16 cellular contexts compared by ENCODE assay signal in genomic region chr17:18409321-18409720, GRCh38. TPM values are rescaled to one million over a fixed set of nuclear protein-coding genes. Genes with fewer than 3 reads are reported as not detected.
DNase-seq lines count a peak whose midpoint lies in the region; ATAC-seq and TF ChIP-seq lines count a peak whose summit lies in the region.
"Not testable (repeated sequence)": the region's sequence is repeated elsewhere in the genome, so short reads cannot be mapped to it uniquely, and the experiment has no call there.
"Had no signal": no experiment of that assay in that cellular context is flagged by ENCODE, and none has a peak within 500 bp of the region (broad histone marks: within the 10 kb centered on the region; RNA-seq: fewer than 3 reads in every experiment).

No MANE protein-coding gene starts in this region.

- not testable (repeated sequence) for H3K27me3 ChIP-seq in DOHH2 (ENCODE audit: control insufficient read depth, low read length); Loucy (ENCODE audit: insufficient read depth, low read length, poor library complexity, severe bottlenecking); mammary epithelial cell (ENCODE audit: insufficient read depth, low read length)

- H3K27ac ChIP-seq in 22Rv1 (peak overlapping the region; percentile 52), DOHH2 (ENCODE audit: low read depth, low read length) (peak overlapping the region; percentile 37)
- not testable (repeated sequence) for H3K27ac ChIP-seq in mammary epithelial cell (ENCODE audit: insufficient read depth, low read depth, low read length)

- ATAC-seq in WTC11; natural killer cell treated with Interleukin-12 subunit alpha and Interleukin-12 subunit beta and Interleukin-15 and Interleukin-18, amount 100 ng/mL, for 72 hours: not testable (repeated sequence)

- 0 out of 2 replicates have a peak overlapping the region, but pooled peaks have one; percentile 56 for H3K4me3 Mint-ChIP-seq in WTC11
- H3K4me3 Mint-ChIP-seq in natural killer cell treated with Interleukin-12 subunit alpha and Interleukin-12 subunit beta and Interleukin-15 and Interleukin-18, amount 100 ng/mL, for 72 hours = peak overlapping the region; percentile 47

- DNase-seq in NCI-H748 (lab: John Stamatoyannopoulos, UW; ENCODE audit: unreplicated experiment) (peak; percentile 61), mammary epithelial cell (peak; percentile 17), foreskin melanocyte (peak; percentile 86)
- not testable (repeated sequence) for DNase-seq in WTC11 (ENCODE audit: low spot score); natural killer cell treated with Interleukin-12 subunit alpha and Interleukin-12 subunit beta and Interleukin-15 and Interleukin-18, amount 100 ng/mL, for 72 hours (ENCODE audit: low spot score)

- dilution Hi-C loops in mammary epithelial cell (cut with HindIII; ENCODE audit: low sequenced_read_pairs) = not testable (repeated sequence)

- in situ Hi-C loops in mammary epithelial cell (cut with MboI; ENCODE audit: low sequenced_read_pairs in 2 of 2) = not testable (repeated sequence)

- not testable (repeated sequence) for H3K36me3 ChIP-seq in DOHH2 (ENCODE audit: control insufficient read depth, low read length); Loucy (ENCODE audit: insufficient read depth, low read length); mammary epithelial cell (ENCODE audit: insufficient read depth, low read length)

- not testable (repeated sequence) for H3K79me2 ChIP-seq in DOHH2 (ENCODE audit: control insufficient read depth, low read length); mammary epithelial cell (ENCODE audit: insufficient read depth, low read length)
- peaks cover 25% of the 10 kb centered on the region for H3K79me2 ChIP-seq in Loucy (ENCODE audit: insufficient read depth, low read length)

- H3K4me3 ChIP-seq in DOHH2 (ENCODE audit: low read length) (peak overlapping the region; percentile 56), Loucy (ENCODE audit: low read length, poor library complexity, severe bottlenecking) (peak overlapping the region; percentile 62)
- H3K4me3 ChIP-seq in mammary epithelial cell (replicated peaks in 1 of 3; ENCODE audit: insufficient read depth in 1 of 3, low read depth in 2 of 3, low read length in 3 of 3) = not testable (repeated sequence)

- H3K9me3 ChIP-seq in DOHH2 (ENCODE audit: control insufficient read depth, insufficient read depth, low read length); Loucy (ENCODE audit: insufficient read depth, low read depth, low read length); mammary epithelial cell (replicated peaks; ENCODE audit: insufficient read depth, low read length): not testable (repeated sequence)

- not testable (repeated sequence) for H3K36me3 Mint-ChIP-seq in WTC11; natural killer cell treated with Interleukin-12 subunit alpha and Interleukin-12 subunit beta and Interleukin-15 and Interleukin-18, amount 100 ng/mL, for 72 hours

- peak overlapping the region; percentile 71 for H3K4me2 ChIP-seq in DOHH2 (ENCODE audit: low read length)
- peak overlapping the region; percentile 68 for H3K4me2 ChIP-seq in Loucy (ENCODE audit: low read depth, low read length, poor library complexity, severe bottlenecking)
- H3K4me2 ChIP-seq in mammary epithelial cell (ENCODE audit: insufficient read depth, low read depth, low read length) = not testable (repeated sequence)

- H3K9ac ChIP-seq in Loucy (ENCODE audit: low read depth, low read length, poor library complexity, severe bottlenecking) = peak overlapping the region; percentile 20
- H3K9ac ChIP-seq in mammary epithelial cell (ENCODE audit: insufficient read depth, low read length) = not testable (repeated sequence)

- not testable (repeated sequence) for H3K9me3 Mint-ChIP-seq in WTC11; natural killer cell treated with Interleukin-12 subunit alpha and Interleukin-12 subunit beta and Interleukin-15 and Interleukin-18, amount 100 ng/mL, for 72 hours

- not testable (repeated sequence) for BruUV-seq in mammary epithelial cell (replicated peaks; lab: Mats Ljungman, UMichigan)

- intact Hi-C loops in mammary epithelial cell (cut with micrococcal nuclease) = not testable (repeated sequence)

- H4K20me1 ChIP-seq in DOHH2 (ENCODE audit: control insufficient read depth, insufficient read depth, low read depth, low read length); Loucy (ENCODE audit: insufficient read depth, low read length, poor library complexity, severe bottlenecking); mammary epithelial cell (ENCODE audit: insufficient read depth, low read length): not testable (repeated sequence)

- not testable (repeated sequence) for H2AFZ ChIP-seq in Loucy (ENCODE audit: low read length); mammary epithelial cell (ENCODE audit: low read depth, low read length)

- peaks cover 20% of the 10 kb centered on the region for H3K4me1 Mint-ChIP-seq in WTC11
- peaks cover 19 to 29% of the 10 kb centered on the region in 2 donors for H3K4me1 Mint-ChIP-seq in natural killer cell treated with Interleukin-12 subunit alpha and Interleukin-12 subunit beta and Interleukin-15 and Interleukin-18, amount 100 ng/mL, for 72 hours (ENCODE audit: low read depth in 2 of 2)

- H3F3A ChIP-seq in DOHH2 (ENCODE audit: control insufficient read depth, insufficient read depth); Loucy (ENCODE audit: low read depth): not testable (repeated sequence)

- TF ChIP-seq CTCF in 22Rv1 (IDR thresholded peaks at IDR 0.05); DOHH2 (IDR thresholded peaks at IDR 0.05; ENCODE audit: low read depth, low read length, poor library complexity, severe bottlenecking); Loucy (conservative IDR thresholded peaks at IDR 0.05; ENCODE audit: low read length); WTC11 (IDR thresholded peaks at IDR 0.05); mammary epithelial cell (conservative IDR thresholded peaks at IDR 0.05 in 1 of 2, IDR thresholded peaks at IDR 0.05 in 1 of 2; ENCODE audit: extremely low read depth in 1 of 2, insufficient read depth in 1 of 2, low read depth in 1 of 2, low read length in 2 of 2): not testable (repeated sequence)

- H3K27ac Mint-ChIP-seq in WTC11 = not testable (repeated sequence)
- H3K27ac Mint-ChIP-seq in natural killer cell treated with Interleukin-12 subunit alpha and Interleukin-12 subunit beta and Interleukin-15 and Interleukin-18, amount 100 ng/mL, for 72 hours = peak overlapping the region; percentile 3 to 60

- H3K27me3 Mint-ChIP-seq in WTC11 (ENCODE audit: low read depth); natural killer cell treated with Interleukin-12 subunit alpha and Interleukin-12 subunit beta and Interleukin-15 and Interleukin-18, amount 100 ng/mL, for 72 hours: not testable (repeated sequence)

- CTCF ChIA-PET in WTC11 (lab: Charles Lee); mammary epithelial cell (lab: Charles Lee; ENCODE audit: low non-redundant PET): not testable (repeated sequence)

- H3K9me2 ChIP-seq in DOHH2 (replicated peaks; ENCODE audit: control insufficient read depth, low read length); Loucy (replicated peaks; ENCODE audit: low read depth, low read length): not testable (repeated sequence)

- 67% methylated on average over 6 of the region's 6 CpGs for WGBS in mammary epithelial cell (ENCODE audit: low coverage, missing lambda C conversion rate)

- peaks cover 19% of the 10 kb centered on the region for H3K4me1 ChIP-seq in DOHH2 (ENCODE audit: control insufficient read depth, low read length)
- not testable (repeated sequence) for H3K4me1 ChIP-seq in Loucy (ENCODE audit: insufficient read depth, low read length, poor library complexity, severe bottlenecking); mammary epithelial cell (ENCODE audit: insufficient read depth, low read length)

- POLR2A ChIA-PET in WTC11 (lab: Charles Lee) = not testable (repeated sequence)

RNA-seq across cellular contexts. Expression of gene EVPLL, which starts 31.7 kb away (rescaled TPM):
- not detected in 3 replicates for total RNA-seq in WTC11 (2021)
- total RNA-seq in mammary epithelial cell = under 1 TPM in 1 of 2 donors, not detected in 1; 0.17 TPM
- polyA plus RNA-seq in mammary epithelial cell = not detected
- not detected for polyA minus RNA-seq in mammary epithelial cell
- total RNA-seq in natural killer cell treated with Interleukin-12 subunit alpha and Interleukin-12 subunit beta and Interleukin-15 and Interleukin-18, amount 100 ng/mL, for 72 hours = not detected
- total RNA-seq: activated CD4-positive, alpha-beta memory T cell treated with anti-CD3 and anti-CD28 coated beads, Interleukin-2, amount 10 ng/mL, durations not matched to agents 7 days and 5 days; aorta; heart left ventricle; ovary; SJSA1; T-helper 2 cell treated with Interferon-gamma antibody and Interleukin-4, amounts not matched to agents 100 ng/mL and 5 ng/mL, for 36 hours; uterus had no signal
- polyA plus RNA-seq: aorta, BJ, heart left ventricle, ovary had no signal

RNA-seq across cellular contexts. Expression of gene SHMT1, which starts 46.0 kb away (rescaled TPM):
- 40.1 to 49.2 TPM (median 42.5 TPM) in 3 replicates for total RNA-seq in WTC11 (2021)
- total RNA-seq in mammary epithelial cell = 10 to 100 TPM; 25.3 to 25.6 TPM
- polyA plus RNA-seq in mammary epithelial cell = 25.8 TPM
- 58.6 TPM for polyA minus RNA-seq in mammary epithelial cell
- total RNA-seq in natural killer cell treated with Interleukin-12 subunit alpha and Interleukin-12 subunit beta and Interleukin-15 and Interleukin-18, amount 100 ng/mL, for 72 hours = 10 to 100 TPM; 24.8 to 70.6 TPM
